ENCODE assay signal across 1 cellular context in the genomic region with DNA sequence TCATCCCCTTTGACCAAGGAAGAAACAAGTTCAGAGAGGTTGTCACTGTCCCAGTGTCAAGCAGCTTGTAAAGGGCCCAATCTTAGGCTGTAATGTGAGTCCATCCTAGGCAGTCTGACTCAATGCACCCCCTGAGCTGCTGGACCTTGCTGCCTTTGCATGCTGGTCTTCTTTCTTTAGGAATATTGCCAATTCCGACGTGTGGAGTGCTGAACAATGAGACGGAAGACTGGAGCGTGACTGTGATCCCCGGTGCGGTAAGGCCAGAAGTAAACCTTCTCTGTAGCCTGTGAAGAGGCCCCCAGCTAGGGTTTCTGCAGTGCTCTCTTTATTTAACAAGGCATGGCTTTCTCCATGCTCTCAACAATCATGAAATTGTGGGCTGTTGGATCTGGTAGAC.
TF ChIP-seq lines count a peak whose summit lies in the region.

No MANE protein-coding gene starts in this region.

TF ChIP-seq in HepG2, 621 proteins besides CTCF, POLR2A, EP300 and RAD21:
- TF ChIP-seq HDAC6 (IDR thresholded peaks at IDR 0.05; ENCODE audit: low read depth, low read length): no peak
- no peak for TF ChIP-seq SMAD9 (CRISPR knock-in tag; IDR thresholded peaks at IDR 0.05)
- TF ChIP-seq, protein P1, sequence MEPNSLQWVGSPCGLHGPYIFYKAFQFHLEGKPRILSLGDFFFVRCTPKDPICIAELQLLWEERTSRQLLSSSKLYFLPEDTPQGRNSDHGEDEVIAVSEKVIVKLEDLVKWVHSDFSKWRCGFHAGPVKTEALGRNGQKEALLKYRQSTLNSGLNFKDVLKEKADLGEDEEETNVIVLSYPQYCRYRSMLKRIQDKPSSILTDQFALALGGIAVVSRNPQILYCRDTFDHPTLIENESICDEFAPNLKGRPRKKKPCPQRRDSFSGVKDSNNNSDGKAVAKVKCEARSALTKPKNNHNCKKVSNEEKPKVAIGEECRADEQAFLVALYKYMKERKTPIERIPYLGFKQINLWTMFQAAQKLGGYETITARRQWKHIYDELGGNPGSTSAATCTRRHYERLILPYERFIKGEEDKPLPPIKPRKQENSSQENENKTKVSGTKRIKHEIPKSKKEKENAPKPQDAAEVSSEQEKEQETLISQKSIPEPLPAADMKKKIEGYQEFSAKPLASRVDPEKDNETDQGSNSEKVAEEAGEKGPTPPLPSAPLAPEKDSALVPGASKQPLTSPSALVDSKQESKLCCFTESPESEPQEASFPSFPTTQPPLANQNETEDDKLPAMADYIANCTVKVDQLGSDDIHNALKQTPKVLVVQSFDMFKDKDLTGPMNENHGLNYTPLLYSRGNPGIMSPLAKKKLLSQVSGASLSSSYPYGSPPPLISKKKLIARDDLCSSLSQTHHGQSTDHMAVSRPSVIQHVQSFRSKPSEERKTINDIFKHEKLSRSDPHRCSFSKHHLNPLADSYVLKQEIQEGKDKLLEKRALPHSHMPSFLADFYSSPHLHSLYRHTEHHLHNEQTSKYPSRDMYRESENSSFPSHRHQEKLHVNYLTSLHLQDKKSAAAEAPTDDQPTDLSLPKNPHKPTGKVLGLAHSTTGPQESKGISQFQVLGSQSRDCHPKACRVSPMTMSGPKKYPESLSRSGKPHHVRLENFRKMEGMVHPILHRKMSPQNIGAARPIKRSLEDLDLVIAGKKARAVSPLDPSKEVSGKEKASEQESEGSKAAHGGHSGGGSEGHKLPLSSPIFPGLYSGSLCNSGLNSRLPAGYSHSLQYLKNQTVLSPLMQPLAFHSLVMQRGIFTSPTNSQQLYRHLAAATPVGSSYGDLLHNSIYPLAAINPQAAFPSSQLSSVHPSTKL (CRISPR knock-in tag; IDR thresholded peaks at IDR 0.05): no peak
TF ChIP-seq in HepG2: peak in this region for 0.
